Comparison of ENCODE assay signal across 17 cellular contexts in the genomic region with DNA sequence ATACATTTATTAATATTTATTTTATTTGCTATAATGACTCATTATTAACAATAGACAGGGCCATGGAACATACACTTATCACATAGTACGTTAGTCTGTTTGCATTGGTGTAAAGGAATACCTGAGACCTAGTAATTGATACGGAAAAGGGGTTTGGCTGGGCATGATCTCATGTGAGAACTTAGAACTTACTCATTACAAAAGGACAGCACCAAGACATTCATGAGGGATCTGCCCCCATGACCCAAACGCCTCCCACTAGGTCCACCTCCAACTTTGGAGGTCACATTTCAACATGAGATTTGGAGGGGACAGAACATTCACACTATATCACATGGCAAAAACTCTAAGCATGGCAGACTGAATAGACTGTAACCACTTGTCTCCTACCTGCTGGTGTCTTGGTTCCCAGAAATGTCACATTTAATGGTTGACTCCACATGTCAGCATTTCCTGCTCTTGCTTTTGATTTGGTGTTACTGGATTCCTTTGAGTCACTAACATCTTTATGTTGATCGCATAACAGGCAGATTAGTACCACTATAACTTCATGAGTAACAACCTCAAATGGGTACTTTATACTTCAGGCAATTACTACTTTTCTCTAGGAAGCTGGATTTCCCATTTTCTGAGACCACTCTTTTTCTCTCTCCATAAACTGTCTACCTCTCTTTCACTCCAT. TPM values are rescaled to one million over a fixed set of nuclear protein-coding genes. Genes with fewer than 3 reads are reported as not detected.
DNase-seq lines count a peak whose midpoint lies in the region; FAIRE-seq and TF ChIP-seq lines count a peak whose summit lies in the region.
"Had no signal": no experiment of that assay in that cellular context is flagged by ENCODE, and none has a peak within 500 bp of the region (broad histone marks: within the 10 kb centered on the region; RNA-seq: fewer than 3 reads in every experiment).

No MANE protein-coding gene starts in this region.

- H2AFZ ChIP-seq in keratinocyte (ENCODE audit: control insufficient read depth, low read length): no peak overlapping the region
- no peak overlapping the region for H2AFZ ChIP-seq in osteoblast (ENCODE audit: low read length)

- H3K27me3 ChIP-seq in keratinocyte (ENCODE audit: control insufficient read depth, extremely low read depth, insufficient read depth, low read length) (no peaks in the 10 kb centered on the region), osteoblast (ENCODE audit: insufficient read depth, low read length) (no peaks in the 10 kb centered on the region)
- H3K27me3 ChIP-seq: SJSA1 had no signal

- H3K27ac ChIP-seq in keratinocyte (ENCODE audit: control insufficient read depth, insufficient read depth, low read length): no peak overlapping the region
- no peak overlapping the region for H3K27ac ChIP-seq in osteoblast (ENCODE audit: low read depth, low read length)
- H3K27ac ChIP-seq: SJSA1 had no signal

- no peaks in the 10 kb centered on the region for H3K9me1 ChIP-seq in keratinocyte (ENCODE audit: control insufficient read depth, extremely low read depth, insufficient read depth, low read length)

- peaks cover 0 to 6% of the 10 kb centered on the region in 2 experiments for H3K36me3 ChIP-seq in keratinocyte (ENCODE audit: control insufficient read depth in 2 of 2, extremely low read depth in 1 of 2, insufficient read depth in 2 of 2, low read length in 2 of 2)
- no peaks in the 10 kb centered on the region for H3K36me3 ChIP-seq in osteoblast (ENCODE audit: insufficient read depth, low read length)
- H3K36me3 ChIP-seq: SJSA1 had no signal

- H4K20me1 ChIP-seq in keratinocyte (ENCODE audit: control insufficient read depth, extremely low read depth, insufficient read depth, low read length): no peaks in the 10 kb centered on the region
- H4K20me1 ChIP-seq in osteoblast (ENCODE audit: insufficient read depth, low read length): no peaks in the 10 kb centered on the region

- H3K4me3 ChIP-seq in keratinocyte (ENCODE audit: control insufficient read depth in 2 of 3, extremely low read depth in 1 of 3, insufficient read depth in 2 of 3, low read depth in 1 of 3, low read length in 3 of 3) (no peak overlapping the region), osteoblast (ENCODE audit: insufficient read depth, low read length) (no peak overlapping the region)
- H3K4me3 ChIP-seq: SJSA1 had no signal

- H3K9me3 ChIP-seq in keratinocyte (ENCODE audit: control insufficient read depth, low read depth, low read length): no peaks in the 10 kb centered on the region
- no peaks in the 10 kb centered on the region for H3K9me3 ChIP-seq in osteoblast (ENCODE audit: low read depth, low read length)
- H3K9me3 ChIP-seq: SJSA1 had no signal

- H3K79me2 ChIP-seq in keratinocyte (ENCODE audit: control insufficient read depth, insufficient read depth, low read length): peaks cover 15% of the 10 kb centered on the region
- no peaks in the 10 kb centered on the region for H3K79me2 ChIP-seq in osteoblast (ENCODE audit: insufficient read depth, low read length)

- H3K4me1 ChIP-seq in keratinocyte (ENCODE audit: control insufficient read depth, extremely low read depth, insufficient read depth, low read length) (peaks cover 34% of the 10 kb centered on the region), osteoblast (ENCODE audit: insufficient read depth, low read length) (peaks cover 8% of the 10 kb centered on the region)

- no peak overlapping the region for H3K4me2 ChIP-seq in keratinocyte (ENCODE audit: control insufficient read depth, extremely low read depth, insufficient read depth, low read depth, low read length)
- no peak overlapping the region for H3K4me2 ChIP-seq in osteoblast (ENCODE audit: insufficient read depth, low read length)

- no peak overlapping the region for H3K9ac ChIP-seq in keratinocyte (ENCODE audit: control insufficient read depth, extremely low read depth, insufficient read depth, low read length)

- DNase-seq in EH (ENCODE audit: low read depth) (peak; percentile 55), ELR (ENCODE audit: low read depth) (peak; percentile 71), RKO (ENCODE audit: low spot score) (peak; percentile 14), keratinocyte (ENCODE audit: low read depth, low spot score) (no peak), cerebellar nuclear complex (lab: John Stamatoyannopoulos, UW) (no peak), osteoblast (ENCODE audit: insufficient read length, low spot score, missing footprints) (no peak), NCI-H2196 treated with DMSO at 0.1 percent for 48 hours (lab: John Stamatoyannopoulos, UW; ENCODE audit: unreplicated experiment) (no peak)
- DNase-seq: DMS79 treated with DMSO at 0.1 percent for 48 hours, H9, Karpas-422, NCI-H1092 treated with DMSO at 0.1 percent for 48 hours, NCI-H2081, NCI-H510A treated with DMSO at 0.1 percent for 48 hours, NCI-H82 had no signal

- TF ChIP-seq CTCF in keratinocyte (optimal IDR thresholded peaks at IDR 0.05 in 1 of 3, IDR thresholded peaks at IDR 0.05 in 1 of 3, conservative IDR thresholded peaks at IDR 0.05 in 1 of 3; ENCODE audit: extremely low read depth in 1 of 3, insufficient read depth in 2 of 3, low read length in 3 of 3) (no peak), osteoblast (IDR thresholded peaks at IDR 0.05; ENCODE audit: extremely low read depth, low read depth, low read length) (no peak)

- dilution Hi-C loops in keratinocyte (cut with MboI; ENCODE audit: extremely low pct_ligation_motif_present, low sequenced_read_pairs): no loop called here

- FAIRE-seq in keratinocyte (lab: Jason Lieb, UNC): peak; percentile 44
- FAIRE-seq: G401.6 had no signal

RNA-seq across cellular contexts. Expression of gene C1orf116, which starts 3.5 kb away (rescaled TPM):
- 38.8 to 69.2 TPM (median 65.3 TPM) in 3 replicates for polyA plus RNA-seq in keratinocyte
- polyA plus RNA-seq in keratinocyte (2011; ENCODE audit: low read depth): 55.5 TPM
- 46.7 and 49.2 TPM in 2 replicates for polyA plus RNA-seq in keratinocyte (2011; cell fraction: cytosol; rRNA removed)
- polyA plus RNA-seq in keratinocyte (2011; cell fraction: nucleus; rRNA removed): 136 and 166 TPM in 2 replicates
- polyA plus RNA-seq in keratinocyte (2012; ENCODE audit: low replicate concordance): 89.2 and 97.4 TPM in 2 replicates
- polyA minus RNA-seq in keratinocyte: 45.2 to 149 TPM (median 67.3 TPM) in 3 replicates
- polyA minus RNA-seq in keratinocyte (2011; cell fraction: cytosol; rRNA and poly(A)+ RNA removed): 29.2 TPM
- polyA minus RNA-seq in keratinocyte (2011; cell fraction: nucleus; rRNA and poly(A)+ RNA removed): 65.2 and 94.2 TPM in 2 replicates
- not detected in 2 replicates for total RNA-seq in osteoblast

RNA-seq across cellular contexts. Expression of gene YOD1, which starts 15.0 kb away (rescaled TPM):
- polyA plus RNA-seq in keratinocyte: 3.2 to 5.2 TPM (median 3.4 TPM) in 3 replicates
- 93.0 TPM for polyA plus RNA-seq in keratinocyte (2011; ENCODE audit: low read depth)
- 0.71 and 2.0 TPM in 2 replicates for polyA plus RNA-seq in keratinocyte (2011; cell fraction: cytosol; rRNA removed)
- polyA plus RNA-seq in keratinocyte (2011; cell fraction: nucleus; rRNA removed): 7.1 and 10.2 TPM in 2 replicates
- polyA plus RNA-seq in keratinocyte (2012; ENCODE audit: low replicate concordance): 4.4 and 38.4 TPM in 2 replicates
- 1.8 to 7.8 TPM (median 3.2 TPM) in 3 replicates for polyA minus RNA-seq in keratinocyte
- 2.7 TPM for polyA minus RNA-seq in keratinocyte (2011; cell fraction: cytosol; rRNA and poly(A)+ RNA removed)
- polyA minus RNA-seq in keratinocyte (2011; cell fraction: nucleus; rRNA and poly(A)+ RNA removed): 8.2 and 14.3 TPM in 2 replicates
- total RNA-seq in osteoblast: 8.0 and 8.3 TPM in 2 replicates

RNA-seq across cellular contexts. Expression of gene PFKFB2, which starts 17.1 kb away (rescaled TPM):
- 8.7 to 13.9 TPM (median 12.2 TPM) in 3 replicates for polyA plus RNA-seq in keratinocyte
- polyA plus RNA-seq in keratinocyte (2011; ENCODE audit: low read depth): 36.2 TPM
- polyA plus RNA-seq in keratinocyte (2011; cell fraction: cytosol; rRNA removed): 7.0 and 10.5 TPM in 2 replicates
- polyA plus RNA-seq in keratinocyte (2011; cell fraction: nucleus; rRNA removed): 22.4 and 25.8 TPM in 2 replicates
- polyA plus RNA-seq in keratinocyte (2012; ENCODE audit: low replicate concordance): 9.1 and 34.8 TPM in 2 replicates
- 8.6 to 27.5 TPM (median 25.9 TPM) in 3 replicates for polyA minus RNA-seq in keratinocyte
- polyA minus RNA-seq in keratinocyte (2011; cell fraction: cytosol; rRNA and poly(A)+ RNA removed): 8.8 TPM
- polyA minus RNA-seq in keratinocyte (2011; cell fraction: nucleus; rRNA and poly(A)+ RNA removed): 20.5 and 30.3 TPM in 2 replicates
- 14.5 and 17.7 TPM in 2 replicates for total RNA-seq in osteoblast

RNA-seq across cellular contexts. Expression of gene C4BPB, which starts 52.6 kb away (rescaled TPM):
- not detected in 3 replicates for polyA plus RNA-seq in keratinocyte
- polyA plus RNA-seq in keratinocyte (2011; ENCODE audit: low read depth): not detected
- polyA plus RNA-seq in keratinocyte (2011; cell fraction: cytosol; rRNA removed): not detected in 2 replicates
- polyA plus RNA-seq in keratinocyte (2011; cell fraction: nucleus; rRNA removed): not detected in 2 replicates
- polyA plus RNA-seq in keratinocyte (2012; ENCODE audit: low replicate concordance): not detected in 2 replicates
- not detected in 3 replicates for polyA minus RNA-seq in keratinocyte
- polyA minus RNA-seq in keratinocyte (2011; cell fraction: cytosol; rRNA and poly(A)+ RNA removed): 3.5 TPM
- polyA minus RNA-seq in keratinocyte (2011; cell fraction: nucleus; rRNA and poly(A)+ RNA removed): 1.3 and 1.5 TPM in 2 replicates
- total RNA-seq in osteoblast: not detected in 2 replicates
- total RNA-seq: H9 had no signal
- polyA plus RNA-seq: CD14-positive monocyte had no signal

Comparison
In these comparisons a context has a peak if more than half of its experiments do, and no peak if none do; other contexts are left out.
1. DNase-seq: peak in EH (single experiment), ELR (single experiment) and RKO (single experiment); none in keratinocyte (single experiment), cerebellar nuclear complex (0 of 2), osteoblast (single experiment) and NCI-H2196 treated with DMSO at 0.1 percent for 48 hours (single experiment).